Comparison of ENCODE assay signal across 27 cellular contexts in the genomic region with DNA sequence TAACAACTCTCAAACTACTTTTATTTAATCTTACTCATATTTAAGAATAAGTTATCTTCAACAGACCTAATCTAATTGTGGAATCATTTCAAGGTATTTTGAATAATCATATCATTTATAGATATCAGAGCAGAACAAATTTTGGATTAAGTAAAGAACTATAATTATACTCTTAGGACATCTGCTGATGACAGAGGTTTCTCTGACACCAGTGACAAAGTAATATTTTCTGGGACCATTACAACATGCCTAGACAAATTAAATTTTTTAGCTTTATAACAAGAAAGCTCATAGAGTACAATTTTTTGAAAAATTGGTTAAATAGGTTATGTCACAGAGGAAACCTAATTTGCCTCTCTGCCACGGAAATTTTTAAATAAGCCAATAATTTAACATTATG. TPM values are rescaled to one million over a fixed set of nuclear protein-coding genes. Genes with fewer than 3 reads are reported as not detected.
"Had no signal": no experiment of that assay in that cellular context is flagged by ENCODE, and none has a peak within 500 bp of the region (broad histone marks: within the 10 kb centered on the region; RNA-seq: fewer than 3 reads in every experiment).

No MANE protein-coding gene starts in this region.

- ATAC-seq: stimulated activated effector memory CD8-positive, alpha-beta T cell treated with anti-CD3 and anti-CD28 coated beads, Interleukin-12 subunit alpha, Interleukin-12 subunit beta, amount 100 ng/mL, for 72 hours; stimulated activated memory B cell treated with anti-CD40 and anti-IgM and Interleukin-4, amounts not matched to agents 10 μg/mL and 1 μg/mL and 100 μg/mL, for 72 hours; stimulated activated naive B cell treated with anti-CD40 and anti-IgM and Interleukin-4, amounts not matched to agents 10 μg/mL and 1 μg/mL and 100 μg/mL, for 72 hours; stimulated activated naive CD8-positive, alpha-beta T cell treated with anti-CD3 and anti-CD28 coated beads, Interleukin-15, amount 100 ng/mL, for 72 hours; stimulated activated naive CD8-positive, alpha-beta T cell treated with anti-CD3 and anti-CD28 coated beads, Interleukin-15, Interleukin-2, amounts not matched to agents 100 U/mL and 50 U/mL, for 24 hours; upper lobe of right lung had no signal

- H3K4me1 ChIP-seq: stomach, suprapubic skin, testis, thyroid gland, tibial artery, tibial nerve, transverse colon, upper lobe of left lung, upper lobe of right lung, uterus, vagina had no signal

- DNase-seq: stimulated activated CD4-positive, alpha-beta T cell treated with anti-CD3 and anti-CD28 coated beads, Interleukin-2, amount 100 ng/mL, for 48 hours; stimulated activated CD4-positive, alpha-beta T cell treated with anti-CD3 and anti-CD28 coated beads, Interleukin-4, amount 100 ng/mL, for 1 hour; stimulated activated CD4-positive, alpha-beta T cell treated with anti-CD3 and anti-CD28 coated beads, Interleukin-4, amount 100 ng/mL, for 24 hours; stimulated activated CD4-positive, alpha-beta T cell treated with anti-CD3 and anti-CD28 coated beads, Interleukin-4, amount 100 ng/mL, for 4 hours; stimulated activated CD8-positive, alpha-beta memory T cell treated with anti-CD3 and anti-CD28 coated beads, Interleukin-4, amount 100 ng/mL, for 48 hours; stimulated activated naive B cell treated with anti-CD40 and anti-IgM and Interleukin-4, amounts not matched to agents 10 μg/mL and 1 μg/mL and 100 μg/mL, for 72 hours; stimulated activated naive CD4-positive, alpha-beta T cell; stimulated activated naive CD4-positive, alpha-beta T cell treated with Interleukin-2 at 50 U/mL for 16 hours; stimulated activated naive CD8-positive, alpha-beta T cell treated with anti-CD3 and anti-CD28 coated beads, Interleukin-15, amount 100 ng/mL, for 72 hours; stimulated activated naive CD8-positive, alpha-beta T cell treated with anti-CD3 and anti-CD28 coated beads, Interleukin-15, Interleukin-2, amounts not matched to agents 100 U/mL and 50 U/mL, for 24 hours; stomach; substantia nigra; testis; thyroid gland; tibial artery; transverse colon; trophoblast cell; upper lobe of left lung; upper lobe of right lung; uterus had no signal

- H3K27ac ChIP-seq: stomach, suprapubic skin, testis, thoracic aorta, thyroid gland, tibial artery, tibial nerve, transverse colon, upper lobe of left lung, upper lobe of right lung, uterus, vagina had no signal

- H3K27me3 ChIP-seq: stomach, suprapubic skin, testis, thyroid gland, tibial artery, tibial nerve, transverse colon, upper lobe of left lung, upper lobe of right lung, uterus, vagina had no signal

- H3K4me3 ChIP-seq: stomach, suprapubic skin, testis, thoracic aorta, thyroid gland, tibial artery, tibial nerve, transverse colon, upper lobe of left lung, upper lobe of right lung, uterus, vagina had no signal

- H3K9me3 ChIP-seq: suprapubic skin, testis, thyroid gland, transverse colon, upper lobe of left lung, upper lobe of right lung, vagina had no signal

- H3K36me3 ChIP-seq: suprapubic skin, thoracic aorta, thyroid gland, transverse colon, upper lobe of left lung, uterus, vagina had no signal

- FAIRE-seq: urothelium cell line had no signal

RNA-seq across cellular contexts. Expression of gene MYLK3, which starts 52.4 kb away (rescaled TPM):
- total RNA-seq: transverse colon had no signal
